Comparison of ENCODE assay signal across 1 cellular context in the genomic region with DNA sequence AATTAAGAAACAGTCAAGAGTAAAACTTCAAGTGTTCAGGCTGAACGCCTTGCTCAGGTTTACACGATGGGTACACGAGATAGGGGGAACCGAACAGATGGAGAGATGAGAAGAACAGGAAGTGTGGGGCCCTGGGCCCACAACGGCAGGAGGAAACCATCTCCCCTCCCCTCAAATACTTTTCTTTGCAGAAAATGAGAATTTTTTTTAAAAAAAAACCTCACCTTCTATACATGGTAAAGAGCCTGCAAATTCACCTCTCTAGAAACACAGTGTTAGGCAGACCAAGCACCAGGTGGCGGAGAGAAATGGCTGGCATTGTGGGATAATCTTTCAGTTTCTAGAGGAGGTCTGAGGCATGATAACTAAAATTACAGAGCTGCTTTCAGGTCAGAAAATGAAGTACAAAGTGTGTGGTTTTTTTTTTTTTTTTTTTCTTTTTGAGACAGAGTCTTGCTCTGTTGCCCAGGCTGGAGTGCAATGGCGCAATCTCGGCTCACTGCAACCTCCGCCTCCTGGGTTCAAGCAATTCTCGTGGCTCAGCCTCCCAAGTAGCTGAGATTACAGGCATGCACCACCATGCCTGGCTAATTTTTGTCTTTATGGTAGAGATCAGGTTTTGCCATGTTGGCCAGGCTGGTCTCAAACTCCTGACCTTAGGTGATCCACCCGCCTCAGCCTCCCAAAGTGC.
TF ChIP-seq lines count a peak whose summit lies in the region.

No MANE protein-coding gene starts in this region.

TF ChIP-seq in GM12878, 131 proteins besides CTCF, POLR2A, EP300 and RAD21:
- 0 out of 2 replicates have a peak, but pooled peaks have one; percentile 35 for TF ChIP-seq MTA3 (IDR thresholded peaks at IDR 0.05; ENCODE audit: borderline replicate concordance, low read length)
